1 cellular context compared by ENCODE assay signal in the genomic region with DNA sequence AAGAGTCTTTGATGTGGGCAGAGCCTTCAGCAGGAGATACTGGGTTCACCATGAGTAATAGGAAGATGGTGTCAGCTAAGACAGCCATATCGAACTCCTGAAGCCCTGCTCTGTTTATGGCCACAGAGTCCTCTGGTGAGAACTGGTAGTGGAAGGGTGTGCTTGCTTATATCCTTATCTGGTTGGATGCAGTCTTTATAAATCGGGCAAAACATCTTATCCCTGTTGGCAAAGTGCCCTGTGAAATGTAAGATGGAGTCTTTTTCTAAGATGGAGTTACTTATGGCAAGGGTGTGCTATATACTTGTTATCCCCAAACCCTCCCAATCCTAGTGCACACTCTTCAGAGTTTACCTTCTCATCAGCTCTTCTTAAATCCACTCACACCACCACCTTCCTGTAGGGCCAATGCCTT.
TF ChIP-seq lines count a peak whose summit lies in the region.

No MANE protein-coding gene starts in this region.

TF ChIP-seq in K562, 482 proteins besides CTCF, POLR2A, EP300 and RAD21 (continued from another document and continues in another):
- TF ChIP-seq NR0B1 (IDR thresholded peaks at IDR 0.05; ENCODE audit: partially characterized antibody), result no peak
- TF ChIP-seq ETV6 (IDR thresholded peaks at IDR 0.05; ENCODE audit: borderline replicate concordance in 1 of 2, low read depth in 2 of 2, low read length in 1 of 2), result no peak
- TF ChIP-seq ETV6 (CRISPR knock-in tag; IDR thresholded peaks at IDR 0.05; ENCODE audit: borderline replicate concordance), result no peak
- TF ChIP-seq NCOA1 (IDR thresholded peaks at IDR 0.05; ENCODE audit: low read depth), result no peak
- TF ChIP-seq, protein P1, sequence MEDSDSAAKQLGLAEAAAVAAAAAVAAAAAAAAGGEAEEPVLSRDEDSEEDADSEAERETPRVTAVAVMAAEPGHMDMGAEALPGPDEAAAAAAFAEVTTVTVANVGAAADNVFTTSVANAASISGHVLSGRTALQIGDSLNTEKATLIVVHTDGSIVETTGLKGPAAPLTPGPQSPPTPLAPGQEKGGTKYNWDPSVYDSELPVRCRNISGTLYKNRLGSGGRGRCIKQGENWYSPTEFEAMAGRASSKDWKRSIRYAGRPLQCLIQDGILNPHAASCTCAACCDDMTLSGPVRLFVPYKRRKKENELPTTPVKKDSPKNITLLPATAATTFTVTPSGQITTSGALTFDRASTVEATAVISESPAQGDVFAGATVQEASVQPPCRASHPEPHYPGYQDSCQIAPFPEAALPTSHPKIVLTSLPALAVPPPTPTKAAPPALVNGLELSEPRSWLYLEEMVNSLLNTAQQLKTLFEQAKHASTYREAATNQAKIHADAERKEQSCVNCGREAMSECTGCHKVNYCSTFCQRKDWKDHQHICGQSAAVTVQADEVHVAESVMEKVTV (CRISPR knock-in tag; IDR thresholded peaks at IDR 0.05), result peak; percentile 67
- peak; percentile 90; the same call in 1 of the 2 replicates for TF ChIP-seq ZNF174 (CRISPR knock-in tag; IDR thresholded peaks at IDR 0.05)
- TF ChIP-seq ZNF449 (CRISPR knock-in tag; IDR thresholded peaks at IDR 0.05), result peak; percentile 97
- TF ChIP-seq BMI1 (IDR thresholded peaks at IDR 0.05; ENCODE audit: low read length), result no peak
- no peak for TF ChIP-seq JUND (IDR thresholded peaks at IDR 0.05; ENCODE audit: borderline replicate concordance, low read depth, low read length)
- TF ChIP-seq JUND (tag; IDR thresholded peaks at IDR 0.05; ENCODE audit: borderline replicate concordance, low read depth, low read length), result peak; percentile 88; the same call in 2 of the 3 replicates
- peak; percentile 98 for TF ChIP-seq ZNF197 (CRISPR knock-in tag; IDR thresholded peaks at IDR 0.05; ENCODE audit: low read depth)
- TF ChIP-seq PKNOX1 (IDR thresholded peaks at IDR 0.05), result no peak
- TF ChIP-seq E2F3 (CRISPR knock-in tag; IDR thresholded peaks at IDR 0.05), result peak; percentile 98
- TF ChIP-seq NRF1 (conservative IDR thresholded peaks at IDR 0.05 in 1 of 2, IDR thresholded peaks at IDR 0.05 in 1 of 2), result no peak
- no peak for TF ChIP-seq CREM (IDR thresholded peaks at IDR 0.05; ENCODE audit: low read depth)
- TF ChIP-seq, protein P2, sequence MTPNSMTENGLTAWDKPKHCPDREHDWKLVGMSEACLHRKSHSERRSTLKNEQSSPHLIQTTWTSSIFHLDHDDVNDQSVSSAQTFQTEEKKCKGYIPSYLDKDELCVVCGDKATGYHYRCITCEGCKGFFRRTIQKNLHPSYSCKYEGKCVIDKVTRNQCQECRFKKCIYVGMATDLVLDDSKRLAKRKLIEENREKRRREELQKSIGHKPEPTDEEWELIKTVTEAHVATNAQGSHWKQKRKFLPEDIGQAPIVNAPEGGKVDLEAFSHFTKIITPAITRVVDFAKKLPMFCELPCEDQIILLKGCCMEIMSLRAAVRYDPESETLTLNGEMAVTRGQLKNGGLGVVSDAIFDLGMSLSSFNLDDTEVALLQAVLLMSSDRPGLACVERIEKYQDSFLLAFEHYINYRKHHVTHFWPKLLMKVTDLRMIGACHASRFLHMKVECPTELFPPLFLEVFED (CRISPR knock-in tag; conservative IDR thresholded peaks at IDR 0.05), result peak; percentile 98
- no peak for TF ChIP-seq PCBP2 (IDR thresholded peaks at IDR 0.05; ENCODE audit: low read depth, low read length, poor library complexity, severe bottlenecking)
- TF ChIP-seq ZNF253 (CRISPR knock-in tag; conservative IDR thresholded peaks at IDR 0.05), result peak; percentile 82; the same call in 1 of the 2 replicates
- no peak for TF ChIP-seq GTF3C2 (IDR thresholded peaks at IDR 0.05; ENCODE audit: borderline replicate concordance, extremely low read depth, insufficient read length)
- TF ChIP-seq, protein P3, sequence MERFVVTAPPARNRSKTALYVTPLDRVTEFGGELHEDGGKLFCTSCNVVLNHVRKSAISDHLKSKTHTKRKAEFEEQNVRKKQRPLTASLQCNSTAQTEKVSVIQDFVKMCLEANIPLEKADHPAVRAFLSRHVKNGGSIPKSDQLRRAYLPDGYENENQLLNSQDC (CRISPR knock-in tag; IDR thresholded peaks at IDR 0.05), result no peak
- no peak for TF ChIP-seq MTA3 (IDR thresholded peaks at IDR 0.05; ENCODE audit: borderline replicate concordance)
- no peak for TF ChIP-seq KDM5B (IDR thresholded peaks at IDR 0.05; ENCODE audit: insufficient replicate concordance, low read depth, low read length)
- no peak for TF ChIP-seq SIX5 (IDR thresholded peaks at IDR 0.05; ENCODE audit: borderline replicate concordance in 1 of 2, insufficient read depth in 1 of 2, low read depth in 1 of 2, low read length in 2 of 2)
- no peak for TF ChIP-seq CBFB (CRISPR knock-in tag; IDR thresholded peaks at IDR 0.05)
- no peak for TF ChIP-seq ZNF77 (CRISPR knock-in tag; IDR thresholded peaks at IDR 0.05)
- TF ChIP-seq ZNF445 (CRISPR knock-in tag; IDR thresholded peaks at IDR 0.05; ENCODE audit: low read depth), result peak; percentile 97
- peak; percentile 83 for TF ChIP-seq ZKSCAN3 (CRISPR knock-in tag; IDR thresholded peaks at IDR 0.05)
- TF ChIP-seq ZNF140 (CRISPR knock-in tag; IDR thresholded peaks at IDR 0.05), result 0 out of 2 replicates have a peak, but pooled peaks have one; percentile 22
- TF ChIP-seq PHB (CRISPR knock-in tag; IDR thresholded peaks at IDR 0.05), result 0 out of 2 replicates have a peak, but pooled peaks have one; percentile 31
- TF ChIP-seq FUS (optimal IDR thresholded peaks at IDR 0.05; ENCODE audit: low read depth, low read length), result no peak
- no peak for TF ChIP-seq SMAD2 (IDR thresholded peaks at IDR 0.05; ENCODE audit: low read depth, low read length)
- no peak for TF ChIP-seq ZBTB1 (CRISPR knock-in tag; IDR thresholded peaks at IDR 0.05; ENCODE audit: borderline replicate concordance, low read depth)
- TF ChIP-seq, protein P4, sequence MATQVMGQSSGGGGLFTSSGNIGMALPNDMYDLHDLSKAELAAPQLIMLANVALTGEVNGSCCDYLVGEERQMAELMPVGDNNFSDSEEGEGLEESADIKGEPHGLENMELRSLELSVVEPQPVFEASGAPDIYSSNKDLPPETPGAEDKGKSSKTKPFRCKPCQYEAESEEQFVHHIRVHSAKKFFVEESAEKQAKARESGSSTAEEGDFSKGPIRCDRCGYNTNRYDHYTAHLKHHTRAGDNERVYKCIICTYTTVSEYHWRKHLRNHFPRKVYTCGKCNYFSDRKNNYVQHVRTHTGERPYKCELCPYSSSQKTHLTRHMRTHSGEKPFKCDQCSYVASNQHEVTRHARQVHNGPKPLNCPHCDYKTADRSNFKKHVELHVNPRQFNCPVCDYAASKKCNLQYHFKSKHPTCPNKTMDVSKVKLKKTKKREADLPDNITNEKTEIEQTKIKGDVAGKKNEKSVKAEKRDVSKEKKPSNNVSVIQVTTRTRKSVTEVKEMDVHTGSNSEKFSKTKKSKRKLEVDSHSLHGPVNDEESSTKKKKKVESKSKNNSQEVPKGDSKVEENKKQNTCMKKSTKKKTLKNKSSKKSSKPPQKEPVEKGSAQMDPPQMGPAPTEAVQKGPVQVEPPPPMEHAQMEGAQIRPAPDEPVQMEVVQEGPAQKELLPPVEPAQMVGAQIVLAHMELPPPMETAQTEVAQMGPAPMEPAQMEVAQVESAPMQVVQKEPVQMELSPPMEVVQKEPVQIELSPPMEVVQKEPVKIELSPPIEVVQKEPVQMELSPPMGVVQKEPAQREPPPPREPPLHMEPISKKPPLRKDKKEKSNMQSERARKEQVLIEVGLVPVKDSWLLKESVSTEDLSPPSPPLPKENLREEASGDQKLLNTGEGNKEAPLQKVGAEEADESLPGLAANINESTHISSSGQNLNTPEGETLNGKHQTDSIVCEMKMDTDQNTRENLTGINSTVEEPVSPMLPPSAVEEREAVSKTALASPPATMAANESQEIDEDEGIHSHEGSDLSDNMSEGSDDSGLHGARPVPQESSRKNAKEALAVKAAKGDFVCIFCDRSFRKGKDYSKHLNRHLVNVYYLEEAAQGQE (CRISPR knock-in tag; IDR thresholded peaks at IDR 0.05; ENCODE audit: low read depth), result peak; percentile 79; the same call in 1 of the 2 replicates
- peak; percentile 87 for TF ChIP-seq ZNF347 (CRISPR knock-in tag; IDR thresholded peaks at IDR 0.05; ENCODE audit: low read depth)
- TF ChIP-seq, protein P5, sequence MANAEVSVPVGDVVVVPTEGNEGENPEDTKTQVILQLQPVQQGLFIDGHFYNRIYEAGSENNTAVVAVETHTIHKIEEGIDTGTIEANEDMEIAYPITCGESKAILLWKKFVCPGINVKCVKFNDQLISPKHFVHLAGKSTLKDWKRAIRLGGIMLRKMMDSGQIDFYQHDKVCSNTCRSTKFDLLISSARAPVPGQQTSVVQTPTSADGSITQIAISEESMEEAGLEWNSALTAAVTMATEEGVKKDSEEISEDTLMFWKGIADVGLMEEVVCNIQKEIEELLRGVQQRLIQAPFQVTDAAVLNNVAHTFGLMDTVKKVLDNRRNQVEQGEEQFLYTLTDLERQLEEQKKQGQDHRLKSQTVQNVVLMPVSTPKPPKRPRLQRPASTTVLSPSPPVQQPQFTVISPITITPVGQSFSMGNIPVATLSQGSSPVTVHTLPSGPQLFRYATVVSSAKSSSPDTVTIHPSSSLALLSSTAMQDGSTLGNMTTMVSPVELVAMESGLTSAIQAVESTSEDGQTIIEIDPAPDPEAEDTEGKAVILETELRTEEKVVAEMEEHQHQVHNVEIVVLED (CRISPR knock-in tag; IDR thresholded peaks at IDR 0.05), result peak; percentile 80
- peak; percentile 99 for TF ChIP-seq ZNF644 (tag; IDR thresholded peaks at IDR 0.05; ENCODE audit: low read depth)
- TF ChIP-seq ZNF354B (CRISPR knock-in tag; IDR thresholded peaks at IDR 0.05), result peak; percentile 75
- no peak for TF ChIP-seq RFX1 (IDR thresholded peaks at IDR 0.05)
- TF ChIP-seq, protein P6, sequence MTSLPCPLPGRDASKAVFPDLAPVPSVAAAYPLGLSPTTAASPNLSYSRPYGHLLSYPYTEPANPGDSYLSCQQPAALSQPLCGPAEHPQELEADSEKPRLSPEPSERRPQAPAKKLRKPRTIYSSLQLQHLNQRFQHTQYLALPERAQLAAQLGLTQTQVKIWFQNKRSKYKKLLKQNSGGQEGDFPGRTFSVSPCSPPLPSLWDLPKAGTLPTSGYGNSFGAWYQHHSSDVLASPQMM (CRISPR knock-in tag; IDR thresholded peaks at IDR 0.05), result peak; percentile 17; the same call in 1 of the 2 replicates
- TF ChIP-seq EGR1 (conservative IDR thresholded peaks at IDR 0.05), result no peak
- TF ChIP-seq ZNF311 (CRISPR knock-in tag; IDR thresholded peaks at IDR 0.05), result peak; percentile 99
- TF ChIP-seq CAMTA2 (CRISPR knock-in tag; conservative IDR thresholded peaks at IDR 0.05), result 0 out of 2 replicates have a peak, but pooled peaks have one; percentile 35
- no peak for TF ChIP-seq GATA2 (CRISPR knock-in tag; IDR thresholded peaks at IDR 0.05)
- TF ChIP-seq ZNF134 (CRISPR knock-in tag; conservative IDR thresholded peaks at IDR 0.05), result peak; percentile 86
- TF ChIP-seq, protein P7, sequence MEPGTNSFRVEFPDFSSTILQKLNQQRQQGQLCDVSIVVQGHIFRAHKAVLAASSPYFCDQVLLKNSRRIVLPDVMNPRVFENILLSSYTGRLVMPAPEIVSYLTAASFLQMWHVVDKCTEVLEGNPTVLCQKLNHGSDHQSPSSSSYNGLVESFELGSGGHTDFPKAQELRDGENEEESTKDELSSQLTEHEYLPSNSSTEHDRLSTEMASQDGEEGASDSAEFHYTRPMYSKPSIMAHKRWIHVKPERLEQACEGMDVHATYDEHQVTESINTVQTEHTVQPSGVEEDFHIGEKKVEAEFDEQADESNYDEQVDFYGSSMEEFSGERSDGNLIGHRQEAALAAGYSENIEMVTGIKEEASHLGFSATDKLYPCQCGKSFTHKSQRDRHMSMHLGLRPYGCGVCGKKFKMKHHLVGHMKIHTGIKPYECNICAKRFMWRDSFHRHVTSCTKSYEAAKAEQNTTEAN (CRISPR knock-in tag; IDR thresholded peaks at IDR 0.05), result no peak
